ENCODE assay signal across 8 cellular contexts in the genomic region with DNA sequence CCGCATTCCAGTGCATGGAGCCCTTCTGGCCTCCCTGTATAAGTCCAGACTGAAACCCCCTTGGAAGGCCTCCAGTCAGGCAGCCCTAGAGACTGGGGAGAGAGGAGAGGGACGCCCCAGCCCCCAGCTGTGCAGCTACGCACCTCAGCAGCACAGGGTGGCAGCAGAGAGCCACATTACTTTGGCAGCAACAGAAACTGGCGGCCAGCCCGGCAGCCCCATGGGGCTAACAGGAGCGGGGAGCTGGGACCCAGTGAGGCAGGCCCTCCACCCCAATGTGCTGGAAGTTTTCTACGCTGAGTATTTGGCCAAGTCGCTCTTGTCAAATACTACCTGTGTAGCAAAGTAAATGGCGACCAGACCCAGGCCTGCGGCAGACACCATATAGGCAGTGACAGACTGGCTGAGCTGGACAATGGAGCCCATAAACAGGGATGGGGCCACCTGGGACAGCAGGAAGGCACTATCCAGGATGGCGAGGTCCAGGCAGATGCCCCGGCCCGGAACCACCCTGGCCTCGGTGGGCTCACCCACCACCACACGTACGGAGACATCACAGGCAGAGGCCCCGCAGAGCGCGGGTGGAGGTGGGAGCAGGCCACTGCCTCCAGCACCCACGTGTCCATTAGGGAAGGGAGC. TPM values are rescaled to one million over a fixed set of nuclear protein-coding genes. Genes with fewer than 3 reads are reported as not detected.
DNase-seq lines count a peak whose midpoint lies in the region; ATAC-seq and TF ChIP-seq lines count a peak whose summit lies in the region.

No MANE protein-coding gene starts in this region.

- intact Hi-C loops in Right ventricle myocardium superior (cut with DNase I) (loop anchor here (2.0 to 5.0 kb wide), 2 partner anchors 68 to 132 kb away; no protein-coding TSS in a partner anchor), prostate gland (cut with DNase I) (loop anchor here (5.0 kb wide), 1 partner anchor 132 kb away; no protein-coding TSS in a partner anchor), aorta (cut with DNase I) (loop anchor here (1.0 to 5.0 kb wide), 4 partner anchors 52 to 132 kb away; no protein-coding TSS in a partner anchor)

- H3K27me3 ChIP-seq in prostate gland (replicated peaks; ENCODE audit: insufficient read depth) (no peaks in the 10 kb centered on the region), aorta (ENCODE audit: control insufficient read depth in 1 of 2, insufficient read depth in 2 of 2, low read length in 1 of 2) (no peaks in the 10 kb centered on the region)

- TF ChIP-seq POLR2A in prostate gland (IDR thresholded peaks at IDR 0.05) = no peak

- no peak overlapping the region for H3K4me3 Mint-ChIP-seq in activated naive CD8-positive, alpha-beta T cell treated with anti-CD3 and anti-CD28 coated beads for 36 hours

- DNase-seq in COR-L47 (lab: John Stamatoyannopoulos, UW) (peak; percentile 81), Kasumi-1 (lab: John Stamatoyannopoulos, UW) (peak; percentile 66 to 67), Right ventricle myocardium superior (peak; percentile 91), prostate gland (ENCODE audit: low spot score) (peak; percentile 75), aorta (peak; percentile 85 to 95)
- DNase-seq in activated naive CD8-positive, alpha-beta T cell treated with anti-CD3 and anti-CD28 coated beads for 36 hours = peak; percentile 76

- H3K27me3 Mint-ChIP-seq in activated naive CD8-positive, alpha-beta T cell treated with anti-CD3 and anti-CD28 coated beads for 36 hours = peaks cover 4% of the 10 kb centered on the region

- 18% methylated on average over 11 of the region's 20 CpGs for WGBS in prostate gland
- whole genome bisulfite sequencing in aorta, 2 donors = 43 to 49% methylated on average over 20 of the region's 20 CpGs

- peak; percentile 76 for ATAC-seq in GM21390 (IDR thresholded peaks at IDR 0.05; ENCODE audit: unreplicated experiment)
- peak; percentile 93 for ATAC-seq in SK-N-SH treated with all-trans-retinoic acid at 6 μM for 48 hours
- ATAC-seq in Right ventricle myocardium superior (ENCODE audit: poor library complexity) = peak; percentile 92
- peak; percentile 83 for ATAC-seq in aorta (ENCODE audit: low FRiP score)

- no peak overlapping the region for H3K27ac Mint-ChIP-seq in activated naive CD8-positive, alpha-beta T cell treated with anti-CD3 and anti-CD28 coated beads for 36 hours

- peak overlapping the region in 1 of 2 donors; percentile 89 for H3K27ac ChIP-seq in prostate gland
- H3K27ac ChIP-seq in aorta (ENCODE audit: low read depth in 1 of 2, low read length in 2 of 2) = no peak overlapping the region

- H3K9me3 Mint-ChIP-seq in activated naive CD8-positive, alpha-beta T cell treated with anti-CD3 and anti-CD28 coated beads for 36 hours = no peaks in the 10 kb centered on the region

- H3K9me3 ChIP-seq in prostate gland (no peaks in the 10 kb centered on the region), aorta (ENCODE audit: control insufficient read depth, low read length) (no peaks in the 10 kb centered on the region)

- H3K36me3 Mint-ChIP-seq in activated naive CD8-positive, alpha-beta T cell treated with anti-CD3 and anti-CD28 coated beads for 36 hours = no peaks in the 10 kb centered on the region

- H3K36me3 ChIP-seq in prostate gland (peaks cover 10 to 24% of the 10 kb centered on the region in 2 donors), aorta (ENCODE audit: control insufficient read depth in 1 of 2, insufficient read depth in 2 of 2, low read length in 1 of 2) (no peaks in the 10 kb centered on the region)

- peak; percentile 63 to 92 (median 76) for TF ChIP-seq CTCF in prostate gland (IDR thresholded peaks at IDR 0.05)

- no peaks in the 10 kb centered on the region for H3K4me1 Mint-ChIP-seq in activated naive CD8-positive, alpha-beta T cell treated with anti-CD3 and anti-CD28 coated beads for 36 hours

- H3K4me1 ChIP-seq in prostate gland (replicated peaks) (peaks cover 12% of the 10 kb centered on the region), aorta (ENCODE audit: control insufficient read depth in 1 of 2, insufficient read depth in 2 of 2, low read length in 2 of 2) (no peaks in the 10 kb centered on the region)

- H3K4me3 ChIP-seq in prostate gland = no peak overlapping the region
- H3K4me3 ChIP-seq in aorta (ENCODE audit: low read length in 2 of 2) = no peak overlapping the region

TF ChIP-seq in SK-N-SH treated with all-trans-retinoic acid at 6 μM for 48 hours, 23 proteins besides CTCF, POLR2A, EP300 and RAD21:
- no peak for TF ChIP-seq TCF4 (CRISPR knock-in tag; IDR thresholded peaks at IDR 0.05; ENCODE audit: borderline replicate concordance)

RNA-seq across cellular contexts. Expression of gene SLC45A3, which starts 21.2 kb away (rescaled TPM):
- total RNA-seq in activated naive CD8-positive, alpha-beta T cell treated with anti-CD3 and anti-CD28 coated beads for 36 hours = under 1 TPM; 0.44 to 0.45 TPM
- 6.9 TPM for total RNA-seq in Right ventricle myocardium superior
- 1,000 to 10,000 TPM in 1 of 2 donors, 100 to 1,000 TPM in 1; 505 to 1,326 TPM for total RNA-seq in prostate gland
- 1 to 10 TPM; 4.8 to 7.0 TPM for total RNA-seq in aorta
- polyA plus RNA-seq in aorta = 10 to 100 TPM in 1 of 2 donors, 1 to 10 TPM in 1; 3.0 to 14.1 TPM

RNA-seq across cellular contexts. Expression of gene ELK4, which starts 27.3 kb away (rescaled TPM):
- 10 to 100 TPM; 71.0 to 76.9 TPM for total RNA-seq in activated naive CD8-positive, alpha-beta T cell treated with anti-CD3 and anti-CD28 coated beads for 36 hours
- total RNA-seq in Right ventricle myocardium superior (31.1 TPM), prostate gland (10 to 100 TPM; 58.8 to 62.7 TPM), aorta (10 to 100 TPM; 66.1 to 90.4 TPM)
- polyA plus RNA-seq in aorta = 1 to 10 TPM; 6.0 to 6.5 TPM

Comparison
In these comparisons a context has a peak if more than half of its experiments do, and no peak if none do; other contexts are left out.
1. RNA of gene SLC45A3, which starts 21.2 kb away (total RNA-seq): 505 to 1,326 TPM in prostate gland; 4.8 to 7.0 TPM in aorta, 6.9 TPM in Right ventricle myocardium superior (single experiment) and 0.44 to 0.45 TPM in activated naive CD8-positive, alpha-beta T cell treated with anti-CD3 and anti-CD28 coated beads for 36 hours; every median in the first group is over 10 times any median in the second.
2. Peak in every context shown above with its lines, with median percentiles within 50 percentile points of each other: DNase-seq and ATAC-seq.